ENCODE assay signal across 6 cellular contexts in genomic region chr19:2235396-2236284, GRCh38. TPM values are rescaled to one million over a fixed set of nuclear protein-coding genes. Genes with fewer than 3 reads are reported as not detected.
DNase-seq lines count a peak whose midpoint lies in the region; ATAC-seq and TF ChIP-seq lines count a peak whose summit lies in the region.

No MANE protein-coding gene starts in this region.

- H3K36me3 ChIP-seq in DND-41 (ENCODE audit: insufficient read depth, low read length) (peaks cover 64% of the 10 kb centered on the region), PC-3 (ENCODE audit: low read depth, low read length) (0 out of 2 replicates have a peak, but pooled peaks cover 5% of the 10 kb centered on the region), gastroesophageal sphincter (peaks cover 0 to 37% of the 10 kb centered on the region in 2 donors)

- peak; percentile 46 for DNase-seq in DND-41
- DNase-seq in PC-3: no peak
- peak in 1 of 49 donors; percentile 12 for DNase-seq in substantia nigra (lab: John Stamatoyannopoulos, UW)
- DNase-seq in NK-92 (lab: John Stamatoyannopoulos, UW; ENCODE audit: unreplicated experiment): no peak

- H3K9ac ChIP-seq in DND-41 (ENCODE audit: low read depth, low read length): peak overlapping the region; percentile 99
- peak overlapping the region; percentile 99 for H3K9ac ChIP-seq in PC-3 (ENCODE audit: low read length)

- POLR2A ChIA-PET in PC-3 (lab: Charles Lee; ENCODE audit: unreplicated experiment): interaction anchor here (0.7 kb wide), 1 partner anchor 85 kb away, joined by 3 read pairs; no protein-coding TSS in a partner anchor

- peaks cover 72% of the 10 kb centered on the region for H4K20me1 ChIP-seq in DND-41 (ENCODE audit: insufficient read depth, low read length)
- peaks cover 33% of the 10 kb centered on the region for H4K20me1 ChIP-seq in PC-3 (ENCODE audit: low read length)

- ATAC-seq in DND-41 (ENCODE audit: insufficient read depth, low read depth) (peak; percentile 2; the same call in 2 of the 3 replicates), HG02588 (IDR thresholded peaks at IDR 0.05; ENCODE audit: unreplicated experiment) (peak; percentile 15), PC-3 (peak; percentile 6; the same call in 1 of the 2 replicates), gastroesophageal sphincter (no peak)

- H3K27me3 ChIP-seq in DND-41 (ENCODE audit: insufficient read depth, low read length, poor library complexity) (no peaks in the 10 kb centered on the region), PC-3 (ENCODE audit: low read length) (no peaks in the 10 kb centered on the region), gastroesophageal sphincter (no peaks in the 10 kb centered on the region)

- CTCF ChIA-PET in PC-3 (lab: Charles Lee): interaction anchor here (0.6 to 1.1 kb wide), 3 partner anchors 68 to 914 kb away, joined by 3 read pairs; no protein-coding TSS in a partner anchor

- 5% methylated on average over 4 of the region's 73 CpGs; no CpG with 5 or more reads in 1 of the 2 donors for WGBS in gastroesophageal sphincter (ENCODE audit: low coverage in 1 of 2), 2 donors

- no peaks in the 10 kb centered on the region for H3F3A ChIP-seq in PC-3 (ENCODE audit: low read length, unreplicated experiment)

- H3K4me2 ChIP-seq in DND-41 (ENCODE audit: insufficient read depth, low read length) (peak overlapping the region; percentile 82), PC-3 (ENCODE audit: low read length) (peak overlapping the region; percentile 100)

- H2AFZ ChIP-seq in DND-41 (ENCODE audit: low read depth, low read length): peak overlapping the region; percentile 63
- H2AFZ ChIP-seq in PC-3 (ENCODE audit: low read length): peak overlapping the region; percentile 85; the same call in 1 of the 2 replicates

- peak overlapping the region; percentile 96 for H3K27ac ChIP-seq in DND-41 (ENCODE audit: low read length)
- peak overlapping the region; percentile 89 for H3K27ac ChIP-seq in PC-3 (ENCODE audit: low read length)
- H3K27ac ChIP-seq in gastroesophageal sphincter: peak overlapping the region; percentile 94 to 99 (median 96)
- peak overlapping the region; percentile 99 for H3K27ac ChIP-seq in substantia nigra (ENCODE audit: low read depth, low read length, poor library complexity, severe bottlenecking)

- TF ChIP-seq POLR2A in gastroesophageal sphincter (IDR thresholded peaks at IDR 0.05): peak; percentile 28 to 33

- TF ChIP-seq EP300 in gastroesophageal sphincter (IDR thresholded peaks at IDR 0.05): no peak

- H3K4me1 ChIP-seq in DND-41 (ENCODE audit: insufficient read depth, low read length): peaks cover 63% of the 10 kb centered on the region
- peaks cover 26% of the 10 kb centered on the region for H3K4me1 ChIP-seq in PC-3 (ENCODE audit: insufficient read depth, low read length)
- peaks cover 0 to 78% (median 38%) of the 10 kb centered on the region in 3 donors for H3K4me1 ChIP-seq in gastroesophageal sphincter

- no TSS peak for BruUV-seq in PC-3 (replicated peaks; lab: Mats Ljungman, UMichigan)

- TF ChIP-seq CTCF in DND-41 (IDR thresholded peaks at IDR 0.05; ENCODE audit: borderline replicate concordance, extremely low read depth, low read length, poor library complexity, severe bottlenecking) (no peak), PC-3 (conservative IDR thresholded peaks at IDR 0.05; ENCODE audit: low read depth, low read length) (no peak), gastroesophageal sphincter (IDR thresholded peaks at IDR 0.05) (no peak)

- intact Hi-C loops in PC-3 (cut with micrococcal nuclease): loop anchor here (1.0 to 10.0 kb wide), 3 partner anchors 38 to 79 kb away; no protein-coding TSS in a partner anchor

- H3K79me2 ChIP-seq in DND-41 (ENCODE audit: insufficient read depth, low read length) (peaks cover 92% of the 10 kb centered on the region), PC-3 (ENCODE audit: low read length) (peaks cover 72% of the 10 kb centered on the region)

- peak overlapping the region; percentile 64 to 88 for H3K4me3 ChIP-seq in DND-41 (ENCODE audit: low read depth in 1 of 2, low read length in 2 of 2)
- H3K4me3 ChIP-seq in PC-3 (ENCODE audit: low read length): peak overlapping the region; percentile 98
- peak overlapping the region; percentile 70 to 99 for H3K4me3 ChIP-seq in gastroesophageal sphincter

- H3K9me2 ChIP-seq in PC-3 (replicated peaks; ENCODE audit: low read length): no peaks in the 10 kb centered on the region

- H3K9me3 ChIP-seq in DND-41 (ENCODE audit: insufficient read depth, low read length, severe bottlenecking) (no peaks in the 10 kb centered on the region), PC-3 (ENCODE audit: low read length) (no peaks in the 10 kb centered on the region), gastroesophageal sphincter (no peaks in the 10 kb centered on the region)

RNA-seq across cellular contexts. Expression of gene PLEKHJ1, which starts 0.5 kb away (rescaled TPM):
- total RNA-seq in PC-3 (2014; rRNA removed) (94.8 and 108 TPM in 2 replicates), gastroesophageal sphincter (10 to 100 TPM; 41.6 to 56.7 (median 51.7) TPM)

RNA-seq across cellular contexts. Expression of gene SF3A2, which starts 1.0 kb away (rescaled TPM):
- total RNA-seq in PC-3 (2014; rRNA removed) (33.8 and 55.5 TPM in 2 replicates), gastroesophageal sphincter (10 to 100 TPM; 27.5 to 40.3 (median 37.4) TPM)

RNA-seq across cellular contexts. Expression of gene AMH, which starts 13.5 kb away (rescaled TPM):
- total RNA-seq in PC-3 (2014; rRNA removed) (6.0 and 7.7 TPM in 2 replicates), gastroesophageal sphincter (1 to 10 TPM in 1 of 4 donors, under 1 TPM in 3; 0.23 to 1.2 (median 0.47) TPM)

RNA-seq across cellular contexts. Expression of gene JSRP1, which starts 20.6 kb away (rescaled TPM):
- total RNA-seq in PC-3 (2014; rRNA removed) (not detected in 2 replicates), gastroesophageal sphincter (under 1 TPM in 1 of 4 donors, not detected in 3; 0.37 TPM)

RNA-seq across cellular contexts. Expression of gene PEAK3, which starts 46.3 kb away (rescaled TPM):
- total RNA-seq in PC-3 (2014; rRNA removed) (not detected in 2 replicates), gastroesophageal sphincter (1 to 10 TPM in 1 of 4 donors, under 1 TPM in 2, not detected in 1; 0.16 to 1.3 (median 0.27) TPM)
